In genomic region chr18:7750095-7750663, GRCh38 we compare ENCODE assay signal across 1 cellular context.
TF ChIP-seq lines count a peak whose summit lies in the region.

No MANE protein-coding gene starts in this region.

TF ChIP-seq in GM23338, 12 proteins besides CTCF, POLR2A, EP300 and RAD21:
- TF ChIP-seq EZH2 (IDR thresholded peaks at IDR 0.05; ENCODE audit: low read depth, unreplicated experiment) (no peak), ETS1 (IDR thresholded peaks at IDR 0.05) (no peak), JUNB (IDR thresholded peaks at IDR 0.05; ENCODE audit: unreplicated experiment) (no peak), ZNF331 (CRISPR knock-in tag; IDR thresholded peaks at IDR 0.05; ENCODE audit: low read depth) (no peak), STAT1 (IDR thresholded peaks at IDR 0.05; ENCODE audit: unreplicated experiment) (no peak), ZNF462 (CRISPR knock-in tag; IDR thresholded peaks at IDR 0.05) (no peak), NANOG (IDR thresholded peaks at IDR 0.05; ENCODE audit: borderline replicate concordance) (no peak), CREB1 (CRISPR knock-in tag; IDR thresholded peaks at IDR 0.05; ENCODE audit: low read depth) (no peak), EZH2phosphoT487 (IDR thresholded peaks at IDR 0.05; ENCODE audit: unreplicated experiment) (no peak), ZNF114 (CRISPR knock-in tag; IDR thresholded peaks at IDR 0.05) (no peak), REST (IDR thresholded peaks at IDR 0.05; ENCODE audit: unreplicated experiment) (no peak), POLR2AphosphoS5 (IDR thresholded peaks at IDR 0.05; ENCODE audit: low read depth) (no peak)
